In genomic region chr7:135509839-135510602, GRCh38 we compare ENCODE assay signal across 1 cellular context.
TF ChIP-seq lines count a peak whose summit lies in the region.

Gene CNOT4, minus strand, starts transcription at chr7:135510102. Its CDS starts 71,771 bp downstream, at chr7:135438331.

TF ChIP-seq in HepG2, 621 proteins besides CTCF, POLR2A, EP300 and RAD21 (continued from another document and continues in another):
- TF ChIP-seq, protein P1, sequence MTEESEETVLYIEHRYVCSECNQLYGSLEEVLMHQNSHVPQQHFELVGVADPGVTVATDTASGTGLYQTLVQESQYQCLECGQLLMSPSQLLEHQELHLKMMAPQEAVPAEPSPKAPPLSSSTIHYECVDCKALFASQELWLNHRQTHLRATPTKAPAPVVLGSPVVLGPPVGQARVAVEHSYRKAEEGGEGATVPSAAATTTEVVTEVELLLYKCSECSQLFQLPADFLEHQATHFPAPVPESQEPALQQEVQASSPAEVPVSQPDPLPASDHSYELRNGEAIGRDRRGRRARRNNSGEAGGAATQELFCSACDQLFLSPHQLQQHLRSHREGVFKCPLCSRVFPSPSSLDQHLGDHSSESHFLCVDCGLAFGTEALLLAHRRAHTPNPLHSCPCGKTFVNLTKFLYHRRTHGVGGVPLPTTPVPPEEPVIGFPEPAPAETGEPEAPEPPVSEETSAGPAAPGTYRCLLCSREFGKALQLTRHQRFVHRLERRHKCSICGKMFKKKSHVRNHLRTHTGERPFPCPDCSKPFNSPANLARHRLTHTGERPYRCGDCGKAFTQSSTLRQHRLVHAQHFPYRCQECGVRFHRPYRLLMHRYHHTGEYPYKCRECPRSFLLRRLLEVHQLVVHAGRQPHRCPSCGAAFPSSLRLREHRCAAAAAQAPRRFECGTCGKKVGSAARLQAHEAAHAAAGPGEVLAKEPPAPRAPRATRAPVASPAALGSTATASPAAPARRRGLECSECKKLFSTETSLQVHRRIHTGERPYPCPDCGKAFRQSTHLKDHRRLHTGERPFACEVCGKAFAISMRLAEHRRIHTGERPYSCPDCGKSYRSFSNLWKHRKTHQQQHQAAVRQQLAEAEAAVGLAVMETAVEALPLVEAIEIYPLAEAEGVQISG (CRISPR knock-in tag; IDR thresholded peaks at IDR 0.05): peak; percentile 86
- TF ChIP-seq MYC (CRISPR knock-in tag; IDR thresholded peaks at IDR 0.05; ENCODE audit: borderline replicate concordance): peak; percentile 87
- TF ChIP-seq, protein P2, sequence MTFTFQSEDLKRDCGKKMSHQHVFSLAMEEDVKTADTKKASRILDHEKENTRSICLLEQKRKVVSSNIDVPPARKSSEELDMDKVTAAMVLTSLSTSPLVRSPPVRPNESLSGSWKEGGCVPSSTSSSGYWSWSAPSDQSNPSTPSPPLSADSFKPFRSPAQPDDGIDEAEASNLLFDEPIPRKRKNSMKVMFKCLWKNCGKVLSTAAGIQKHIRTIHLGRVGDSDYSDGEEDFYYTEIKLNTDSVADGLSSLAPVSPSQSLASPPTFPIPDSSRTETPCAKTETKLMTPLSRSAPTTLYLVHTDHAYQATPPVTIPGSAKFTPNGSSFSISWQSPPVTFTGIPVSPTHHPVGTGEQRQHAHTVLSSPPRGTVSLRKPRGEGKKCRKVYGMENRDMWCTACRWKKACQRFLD (CRISPR knock-in tag; IDR thresholded peaks at IDR 0.05; ENCODE audit: borderline replicate concordance): no peak; the same call in 1 of the 2 replicates
- no peak for TF ChIP-seq HMG20B (CRISPR knock-in tag; conservative IDR thresholded peaks at IDR 0.05)
- no peak for TF ChIP-seq ZNF615 (CRISPR knock-in tag; IDR thresholded peaks at IDR 0.05; ENCODE audit: borderline replicate concordance)
- peak; percentile 21; the same call in 1 of the 2 replicates for TF ChIP-seq NFKB2 (CRISPR knock-in tag; IDR thresholded peaks at IDR 0.05; ENCODE audit: borderline replicate concordance)
- TF ChIP-seq HOXA3 (CRISPR knock-in tag; IDR thresholded peaks at IDR 0.05): peak; percentile 62; the same call in 1 of the 2 replicates
- TF ChIP-seq, protein P3, sequence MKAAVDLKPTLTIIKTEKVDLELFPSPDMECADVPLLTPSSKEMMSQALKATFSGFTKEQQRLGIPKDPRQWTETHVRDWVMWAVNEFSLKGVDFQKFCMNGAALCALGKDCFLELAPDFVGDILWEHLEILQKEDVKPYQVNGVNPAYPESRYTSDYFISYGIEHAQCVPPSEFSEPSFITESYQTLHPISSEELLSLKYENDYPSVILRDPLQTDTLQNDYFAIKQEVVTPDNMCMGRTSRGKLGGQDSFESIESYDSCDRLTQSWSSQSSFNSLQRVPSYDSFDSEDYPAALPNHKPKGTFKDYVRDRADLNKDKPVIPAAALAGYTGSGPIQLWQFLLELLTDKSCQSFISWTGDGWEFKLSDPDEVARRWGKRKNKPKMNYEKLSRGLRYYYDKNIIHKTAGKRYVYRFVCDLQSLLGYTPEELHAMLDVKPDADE (CRISPR knock-in tag; IDR thresholded peaks at IDR 0.05): no peak
- peak; percentile 12; the same call in 1 of the 2 replicates for TF ChIP-seq PRDM4 (CRISPR knock-in tag; IDR thresholded peaks at IDR 0.05; ENCODE audit: borderline replicate concordance)
- TF ChIP-seq MAZ (IDR thresholded peaks at IDR 0.05; ENCODE audit: borderline replicate concordance, low read depth, low read length): peak; percentile 90
- TF ChIP-seq MAZ (CRISPR knock-in tag; IDR thresholded peaks at IDR 0.05; ENCODE audit: low read depth): peak; percentile 88
- no peak for TF ChIP-seq TEF (CRISPR knock-in tag; IDR thresholded peaks at IDR 0.05)
- TF ChIP-seq, protein P4, sequence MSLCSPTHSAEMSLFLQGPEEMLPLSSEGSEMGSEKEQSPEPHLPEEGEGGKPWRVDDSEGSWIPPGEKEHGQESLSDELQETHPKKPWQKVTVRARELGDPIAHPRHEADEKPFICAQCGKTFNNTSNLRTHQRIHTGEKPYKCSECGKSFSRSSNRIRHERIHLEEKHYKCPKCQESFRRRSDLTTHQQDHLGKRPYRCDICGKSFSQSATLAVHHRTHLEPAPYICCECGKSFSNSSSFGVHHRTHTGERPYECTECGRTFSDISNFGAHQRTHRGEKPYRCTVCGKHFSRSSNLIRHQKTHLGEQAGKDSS (CRISPR knock-in tag; IDR thresholded peaks at IDR 0.05; ENCODE audit: borderline replicate concordance, low read depth): 0 out of 2 replicates have a peak, but pooled peaks have one; percentile 9
- peak; percentile 76 for TF ChIP-seq TAF1 (CRISPR knock-in tag; IDR thresholded peaks at IDR 0.05)
- TF ChIP-seq PHF8 (CRISPR knock-in tag; IDR thresholded peaks at IDR 0.05): peak; percentile 98
- TF ChIP-seq, protein P5, sequence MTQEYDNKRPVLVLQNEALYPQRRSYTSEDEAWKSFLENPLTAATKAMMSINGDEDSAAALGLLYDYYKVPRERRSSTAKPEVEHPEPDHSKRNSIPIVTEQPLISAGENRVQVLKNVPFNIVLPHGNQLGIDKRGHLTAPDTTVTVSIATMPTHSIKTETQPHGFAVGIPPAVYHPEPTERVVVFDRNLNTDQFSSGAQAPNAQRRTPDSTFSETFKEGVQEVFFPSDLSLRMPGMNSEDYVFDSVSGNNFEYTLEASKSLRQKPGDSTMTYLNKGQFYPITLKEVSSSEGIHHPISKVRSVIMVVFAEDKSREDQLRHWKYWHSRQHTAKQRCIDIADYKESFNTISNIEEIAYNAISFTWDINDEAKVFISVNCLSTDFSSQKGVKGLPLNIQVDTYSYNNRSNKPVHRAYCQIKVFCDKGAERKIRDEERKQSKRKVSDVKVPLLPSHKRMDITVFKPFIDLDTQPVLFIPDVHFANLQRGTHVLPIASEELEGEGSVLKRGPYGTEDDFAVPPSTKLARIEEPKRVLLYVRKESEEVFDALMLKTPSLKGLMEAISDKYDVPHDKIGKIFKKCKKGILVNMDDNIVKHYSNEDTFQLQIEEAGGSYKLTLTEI (CRISPR knock-in tag; conservative IDR thresholded peaks at IDR 0.05): no peak
- 0 out of 2 replicates have a peak, but pooled peaks have one; percentile 84 for TF ChIP-seq PAWR (CRISPR knock-in tag; IDR thresholded peaks at IDR 0.05; ENCODE audit: borderline replicate concordance)
- no peak for TF ChIP-seq MTF2 (CRISPR knock-in tag; IDR thresholded peaks at IDR 0.05; ENCODE audit: borderline replicate concordance)
- TF ChIP-seq MTA1 (CRISPR knock-in tag; IDR thresholded peaks at IDR 0.05; ENCODE audit: borderline replicate concordance): no peak
- 0 out of 2 replicates have a peak, but pooled peaks have one; percentile 56 for TF ChIP-seq SP140L (CRISPR knock-in tag; IDR thresholded peaks at IDR 0.05; ENCODE audit: borderline replicate concordance)
- no peak for TF ChIP-seq ZNF160 (CRISPR knock-in tag; IDR thresholded peaks at IDR 0.05)
- TF ChIP-seq HCFC1 (IDR thresholded peaks at IDR 0.05; ENCODE audit: low read depth, low read length): peak; percentile 89
- no peak for TF ChIP-seq ZNF703 (CRISPR knock-in tag; IDR thresholded peaks at IDR 0.05; ENCODE audit: borderline replicate concordance)
- TF ChIP-seq, protein P6, sequence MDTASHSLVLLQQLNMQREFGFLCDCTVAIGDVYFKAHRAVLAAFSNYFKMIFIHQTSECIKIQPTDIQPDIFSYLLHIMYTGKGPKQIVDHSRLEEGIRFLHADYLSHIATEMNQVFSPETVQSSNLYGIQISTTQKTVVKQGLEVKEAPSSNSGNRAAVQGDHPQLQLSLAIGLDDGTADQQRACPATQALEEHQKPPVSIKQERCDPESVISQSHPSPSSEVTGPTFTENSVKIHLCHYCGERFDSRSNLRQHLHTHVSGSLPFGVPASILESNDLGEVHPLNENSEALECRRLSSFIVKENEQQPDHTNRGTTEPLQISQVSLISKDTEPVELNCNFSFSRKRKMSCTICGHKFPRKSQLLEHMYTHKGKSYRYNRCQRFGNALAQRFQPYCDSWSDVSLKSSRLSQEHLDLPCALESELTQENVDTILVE (CRISPR knock-in tag; IDR thresholded peaks at IDR 0.05): no peak
- peak; percentile 67; the same call in 1 of the 2 replicates for TF ChIP-seq ATF7-NPFF (CRISPR knock-in tag; IDR thresholded peaks at IDR 0.05; ENCODE audit: low read depth)
- TF ChIP-seq, protein P7, sequence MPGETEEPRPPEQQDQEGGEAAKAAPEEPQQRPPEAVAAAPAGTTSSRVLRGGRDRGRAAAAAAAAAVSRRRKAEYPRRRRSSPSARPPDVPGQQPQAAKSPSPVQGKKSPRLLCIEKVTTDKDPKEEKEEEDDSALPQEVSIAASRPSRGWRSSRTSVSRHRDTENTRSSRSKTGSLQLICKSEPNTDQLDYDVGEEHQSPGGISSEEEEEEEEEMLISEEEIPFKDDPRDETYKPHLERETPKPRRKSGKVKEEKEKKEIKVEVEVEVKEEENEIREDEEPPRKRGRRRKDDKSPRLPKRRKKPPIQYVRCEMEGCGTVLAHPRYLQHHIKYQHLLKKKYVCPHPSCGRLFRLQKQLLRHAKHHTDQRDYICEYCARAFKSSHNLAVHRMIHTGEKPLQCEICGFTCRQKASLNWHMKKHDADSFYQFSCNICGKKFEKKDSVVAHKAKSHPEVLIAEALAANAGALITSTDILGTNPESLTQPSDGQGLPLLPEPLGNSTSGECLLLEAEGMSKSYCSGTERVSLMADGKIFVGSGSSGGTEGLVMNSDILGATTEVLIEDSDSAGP (CRISPR knock-in tag; IDR thresholded peaks at IDR 0.05; ENCODE audit: borderline replicate concordance): peak; percentile 62; the same call in 1 of the 2 replicates
- TF ChIP-seq ZFX (CRISPR knock-in tag; IDR thresholded peaks at IDR 0.05; ENCODE audit: low read depth): peak; percentile 99
- TF ChIP-seq, protein P8, sequence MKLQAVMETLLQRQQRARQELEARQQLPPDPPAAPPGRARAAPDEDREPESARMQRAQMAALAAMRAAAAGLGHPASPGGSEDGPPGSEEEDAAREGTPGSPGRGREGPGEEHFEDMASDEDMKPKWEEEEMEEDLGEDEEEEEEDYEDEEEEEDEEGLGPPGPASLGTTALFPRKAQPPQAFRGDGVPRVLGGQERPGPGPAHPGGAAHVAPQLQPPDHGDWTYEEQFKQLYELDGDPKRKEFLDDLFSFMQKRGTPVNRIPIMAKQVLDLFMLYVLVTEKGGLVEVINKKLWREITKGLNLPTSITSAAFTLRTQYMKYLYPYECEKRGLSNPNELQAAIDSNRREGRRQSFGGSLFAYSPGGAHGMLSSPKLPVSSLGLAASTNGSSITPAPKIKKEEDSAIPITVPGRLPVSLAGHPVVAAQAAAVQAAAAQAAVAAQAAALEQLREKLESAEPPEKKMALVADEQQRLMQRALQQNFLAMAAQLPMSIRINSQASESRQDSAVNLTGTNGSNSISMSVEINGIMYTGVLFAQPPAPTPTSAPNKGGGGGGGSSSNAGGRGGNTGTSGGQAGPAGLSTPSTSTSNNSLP (IDR thresholded peaks at IDR 0.05; ENCODE audit: low read depth, low read length): no peak
- no peak for TF ChIP-seq ZBTB37 (CRISPR knock-in tag; IDR thresholded peaks at IDR 0.05)
- TF ChIP-seq IKZF4 (CRISPR knock-in tag; IDR thresholded peaks at IDR 0.05; ENCODE audit: borderline replicate concordance, low read depth, not compliant biosample characterization): peak; percentile 38
- TF ChIP-seq CC2D1A (CRISPR knock-in tag; IDR thresholded peaks at IDR 0.05): no peak
- TF ChIP-seq MXI1 (IDR thresholded peaks at IDR 0.05; ENCODE audit: borderline replicate concordance, low read depth, low read length): peak; percentile 95; the same call in 2 of the 3 replicates
- TF ChIP-seq, protein P9, sequence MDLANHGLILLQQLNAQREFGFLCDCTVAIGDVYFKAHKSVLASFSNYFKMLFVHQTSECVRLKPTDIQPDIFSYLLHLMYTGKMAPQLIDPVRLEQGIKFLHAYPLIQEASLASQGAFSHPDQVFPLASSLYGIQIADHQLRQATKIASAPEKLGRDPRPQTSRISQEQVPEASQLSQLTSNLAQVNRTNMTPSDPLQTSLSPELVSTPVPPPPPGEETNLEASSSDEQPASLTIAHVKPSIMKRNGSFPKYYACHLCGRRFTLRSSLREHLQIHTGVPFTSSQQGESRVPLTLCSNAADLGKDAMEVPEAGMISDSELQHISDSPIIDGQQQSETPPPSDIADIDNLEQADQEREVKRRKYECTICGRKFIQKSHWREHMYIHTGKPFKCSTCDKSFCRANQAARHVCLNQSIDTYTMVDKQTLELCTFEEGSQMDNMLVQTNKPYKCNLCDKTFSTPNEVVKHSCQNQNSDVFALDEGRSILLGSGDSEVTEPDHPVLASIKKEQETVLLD (CRISPR knock-in tag; IDR thresholded peaks at IDR 0.05; ENCODE audit: low read depth): no peak
- no peak for TF ChIP-seq SATB2 (CRISPR knock-in tag; IDR thresholded peaks at IDR 0.05)
- TF ChIP-seq DNMT3B (CRISPR knock-in tag; conservative IDR thresholded peaks at IDR 0.05): no peak; the same call in 1 of the 2 replicates
